In the genomic region with DNA sequence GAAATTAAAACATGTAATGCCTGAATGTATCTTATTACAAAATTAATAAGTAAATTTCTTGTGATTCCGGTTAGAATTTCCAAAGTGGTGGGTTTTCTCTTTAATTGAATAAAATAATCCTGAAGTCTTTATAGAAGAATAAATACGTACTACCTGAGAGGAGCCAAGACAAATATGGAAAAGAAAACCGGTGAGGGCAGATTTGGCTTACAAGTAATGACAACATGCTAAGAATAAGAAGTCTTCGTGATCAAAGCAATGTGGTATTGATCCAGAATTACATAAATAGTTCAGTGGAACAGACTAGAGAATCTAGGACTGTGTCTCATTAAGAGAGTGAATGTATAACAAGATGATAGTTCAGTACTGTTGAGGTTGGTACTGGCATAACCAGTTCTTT, we compare ENCODE assay signal across 19 cellular contexts.
"Had no signal": no experiment of that assay in that cellular context is flagged by ENCODE, and none has a peak within 500 bp of the region (broad histone marks: within the 10 kb centered on the region; RNA-seq: fewer than 3 reads in every experiment).

No MANE protein-coding gene starts in this region.

- ATAC-seq: activated CD8-positive, alpha-beta T cell treated with anti-CD3 and anti-CD28 coated beads, Interleukin-2, amount 10 ng/mL, durations not matched to agents 7 days and 5 days; activated naive CD4-positive, alpha-beta T cell treated with anti-CD3 and anti-CD28 coated beads, Interleukin-2, amount 50 U/mL, for 72 hours; gastrocnemius medialis; left cardiac atrium; sciatic nerve; stimulated activated effector memory CD8-positive, alpha-beta T cell treated with anti-CD3 and anti-CD28 coated beads, Interleukin-12 subunit alpha, Interleukin-12 subunit beta, amount 100 ng/mL, for 72 hours had no signal

- H3K9me3 ChIP-seq: esophagus squamous epithelium, gastrocnemius medialis, mucosa of descending colon, stomach, uterus had no signal

- H3K27me3 ChIP-seq: brain microvascular endothelial cell, esophagus squamous epithelium, gastrocnemius medialis, stomach, uterus had no signal

- H3K27ac ChIP-seq: brain microvascular endothelial cell, esophagus squamous epithelium, gastrocnemius medialis, uterus had no signal

- H3K4me3 ChIP-seq: esophagus squamous epithelium, gastrocnemius medialis, mucosa of descending colon, stomach, uterus had no signal

- DNase-seq: activated CD4-positive, alpha-beta T cell treated with anti-CD3 and anti-CD28 coated beads for 1 hour; activated CD4-positive, alpha-beta T cell treated with anti-CD3 and anti-CD28 coated beads, Interleukin-2, amount 50 U/mL, for 1 hour; activated CD8-positive, alpha-beta T cell treated with anti-CD3 and anti-CD28 coated beads, Interleukin-2, amount 10 ng/mL, durations not matched to agents 7 days and 5 days; aorta; brain microvascular endothelial cell; endodermal cell; esophagus squamous epithelium; gastrocnemius medialis; left cardiac atrium; mesenchymal stem cell; mucosa of descending colon; nucleus accumbens; stimulated activated CD4-positive, alpha-beta T cell treated with anti-CD3 and anti-CD28 coated beads, Interleukin-2, amount 100 ng/mL, for 24 hours; stomach; T-helper 17 cell; uterus had no signal

- H3K36me3 ChIP-seq: brain microvascular endothelial cell, esophagus squamous epithelium, gastrocnemius medialis, stomach, uterus had no signal

- H3K4me1 ChIP-seq: uterus had no signal
